13 cellular contexts compared by ENCODE assay signal in genomic region chr11:334264-335033, GRCh38. TPM values are rescaled to one million over a fixed set of nuclear protein-coding genes. Genes with fewer than 3 reads are reported as not detected.
DNase-seq lines count a peak whose midpoint lies in the region; ATAC-seq and TF ChIP-seq lines count a peak whose summit lies in the region.
"Had no signal": no experiment of that assay in that cellular context is flagged by ENCODE, and none has a peak within 500 bp of the region (broad histone marks: within the 10 kb centered on the region; RNA-seq: fewer than 3 reads in every experiment).

No MANE protein-coding gene starts in this region.

- peak; percentile 87 for ATAC-seq in WTC11
- no peak for ATAC-seq in naive thymus-derived CD4-positive, alpha-beta T cell

- peaks cover 49% of the 10 kb centered on the region for H3K4me1 Mint-ChIP-seq in WTC11
- peaks cover 33 to 79% (median 52%) of the 10 kb centered on the region in 7 donors for H3K4me1 Mint-ChIP-seq in naive thymus-derived CD4-positive, alpha-beta T cell

- no peaks in the 10 kb centered on the region for H3K9me2 ChIP-seq in hepatocyte (replicated peaks; ENCODE audit: insufficient read depth)

- intact Hi-C loops in naive thymus-derived CD4-positive, alpha-beta T cell (cut with micrococcal nuclease), result no loop called here

- H3K27me3 ChIP-seq in hepatocyte (no peaks in the 10 kb centered on the region), rectal smooth muscle tissue (ENCODE audit: control insufficient read depth, insufficient read depth, low read length) (no peaks in the 10 kb centered on the region)
- no peaks in the 10 kb centered on the region for H3K27me3 ChIP-seq in naive thymus-derived CD4-positive, alpha-beta T cell (ENCODE audit: control insufficient read depth in 2 of 2, insufficient read depth in 2 of 2, low read length in 2 of 2)

- H3K27ac ChIP-seq in HEK293 (ENCODE audit: extremely low read depth, low read depth, low read length) (no peak overlapping the region), hepatocyte (peak overlapping the region; percentile 93), rectal smooth muscle tissue (ENCODE audit: low read depth, low read length) (peak overlapping the region; percentile 24)
- no peak overlapping the region for H3K27ac ChIP-seq in naive thymus-derived CD4-positive, alpha-beta T cell (ENCODE audit: low read depth, low read length)

- DNase-seq in WTC11 (ENCODE audit: low spot score), result peak; percentile 74
- DNase-seq in hepatocyte (ENCODE audit: low spot score), result peak; percentile 76
- DNase-seq in naive thymus-derived CD4-positive, alpha-beta T cell, result no peak
- no peak for DNase-seq in nucleus accumbens (lab: John Stamatoyannopoulos, UW)
- DNase-seq in hepatic stellate cell (ENCODE audit: low spot score), result no peak
- DNase-seq in NCI-H226, result no peak
- DNase-seq: stimulated activated CD4-positive, alpha-beta T cell treated with anti-CD3 and anti-CD28 coated beads, Interleukin-2, amount 100 ng/mL, for 24 hours; stimulated activated naive CD4-positive, alpha-beta T cell treated with Interleukin-2 at 50 U/mL for 16 hours had no signal

- H3K27ac Mint-ChIP-seq in WTC11, result peak overlapping the region; percentile 100
- peak overlapping the region in 2 of 9 donors; percentile 14 to 17 for H3K27ac Mint-ChIP-seq in naive thymus-derived CD4-positive, alpha-beta T cell
- H3K27ac Mint-ChIP-seq: memory B cell; T-helper 2 cell treated with Interferon-gamma antibody and Interleukin-4, amounts not matched to agents 5 μg/mL and 100 μg/mL, for 36 hours had no signal

- peaks cover 10% of the 10 kb centered on the region for H3K27me3 Mint-ChIP-seq in WTC11 (ENCODE audit: low read depth)
- H3K27me3 Mint-ChIP-seq in naive thymus-derived CD4-positive, alpha-beta T cell, result no peaks in the 10 kb centered on the region
- H3K27me3 Mint-ChIP-seq: memory B cell had no signal

- peak overlapping the region; percentile 59 for H3K4me3 Mint-ChIP-seq in WTC11
- no peak overlapping the region for H3K4me3 Mint-ChIP-seq in naive thymus-derived CD4-positive, alpha-beta T cell
- H3K4me3 Mint-ChIP-seq: memory B cell; T-helper 2 cell treated with Interferon-gamma antibody and Interleukin-4, amounts not matched to agents 5 μg/mL and 100 μg/mL, for 36 hours had no signal

- no peak overlapping the region for H3K4me3 ChIP-seq in HEK293 (ENCODE audit: low read depth, low read length)
- no peak overlapping the region for H3K4me3 ChIP-seq in hepatocyte
- H3K4me3 ChIP-seq in rectal smooth muscle tissue (ENCODE audit: low read length), result no peak overlapping the region
- no peak overlapping the region for H3K4me3 ChIP-seq in naive thymus-derived CD4-positive, alpha-beta T cell (ENCODE audit: low read length)

- H3K9ac ChIP-seq in rectal smooth muscle tissue (ENCODE audit: low read length), result no peak overlapping the region

- POLR2A ChIA-PET in HEK293 (lab: Yijun Ruan, JAX) (no interaction called here), WTC11 (lab: Charles Lee) (interaction anchor here (0.7 to 1.6 kb wide), 4 partner anchors 9 to 21 kb away, joined by 3 to 10 read pairs (median 6); no protein-coding TSS in a partner anchor)
- POLR2A ChIA-PET in naive thymus-derived CD4-positive, alpha-beta T cell (lab: Charles Lee), result interaction anchor here (1.2 to 1.3 kb wide), 2 partner anchors 12 to 18 kb away, joined by 3 read pairs; no protein-coding TSS in a partner anchor

- H3K36me3 ChIP-seq in HEK293 (ENCODE audit: control insufficient read depth in 2 of 2, insufficient read depth in 1 of 2, low read length in 2 of 2), result no peaks in the 10 kb centered on the region
- no peaks in the 10 kb centered on the region for H3K36me3 ChIP-seq in hepatocyte (replicated peaks; ENCODE audit: insufficient read depth, low read depth)
- no peaks in the 10 kb centered on the region for H3K36me3 ChIP-seq in rectal smooth muscle tissue (ENCODE audit: control insufficient read depth, insufficient read depth, low read length)
- H3K36me3 ChIP-seq in naive thymus-derived CD4-positive, alpha-beta T cell (ENCODE audit: control insufficient read depth in 2 of 3, insufficient read depth in 3 of 3, low read length in 3 of 3), result no peaks in the 10 kb centered on the region

- H3K4me1 ChIP-seq in HEK293 (ENCODE audit: control insufficient read depth, insufficient read depth, low read length) (no peaks in the 10 kb centered on the region), hepatocyte (ENCODE audit: insufficient read depth) (peaks cover 37% of the 10 kb centered on the region), rectal smooth muscle tissue (ENCODE audit: control insufficient read depth, insufficient read depth, low read length) (peaks cover 2% of the 10 kb centered on the region)
- H3K4me1 ChIP-seq in naive thymus-derived CD4-positive, alpha-beta T cell (ENCODE audit: control insufficient read depth in 2 of 2, insufficient read depth in 2 of 2, low read length in 2 of 2), result peaks cover 20 to 39% of the 10 kb centered on the region in 2 donors

- peak overlapping the region; percentile 9 for H2AFZ ChIP-seq in hepatocyte

- H4K20me1 ChIP-seq in hepatocyte (ENCODE audit: insufficient read depth, poor library complexity, severe bottlenecking), result no peaks in the 10 kb centered on the region

- H3K79me2 ChIP-seq in hepatocyte, result no peaks in the 10 kb centered on the region

- H3K9me3 ChIP-seq in HEK293 (ENCODE audit: control insufficient read depth, insufficient read depth, low read depth, low read length), result no peaks in the 10 kb centered on the region
- no peaks in the 10 kb centered on the region for H3K9me3 ChIP-seq in hepatocyte (ENCODE audit: low read depth)
- H3K9me3 ChIP-seq in naive thymus-derived CD4-positive, alpha-beta T cell (ENCODE audit: control insufficient read depth in 2 of 3, low read length in 3 of 3), result no peaks in the 10 kb centered on the region

- WGBS in hepatocyte (ENCODE audit: low lambda C conversion rate, missing lambda C conversion rate), result 16% methylated on average over 25 of the region's 25 CpGs

- TF ChIP-seq CTCF in HEK293 (tag by site-specific recombination; IDR thresholded peaks at IDR 0.05) (no peak), WTC11 (IDR thresholded peaks at IDR 0.05) (no peak), hepatocyte (IDR thresholded peaks at IDR 0.05; ENCODE audit: poor library complexity) (no peak)

- CTCF ChIA-PET in HEK293 (lab: Yijun Ruan, JAX), result interaction anchor here (2.5 kb wide), 1 partner anchor 84 kb away, joined by 5 read pairs; no protein-coding TSS in a partner anchor
- CTCF ChIA-PET in WTC11 (lab: Charles Lee), result interaction anchor here (0.9 to 1.9 kb wide), 6 partner anchors 19 to 84 kb away, joined by 3 to 12 read pairs (median 4); partner anchors contain the start of gene IFITM2
- CTCF ChIA-PET in naive thymus-derived CD4-positive, alpha-beta T cell (lab: Charles Lee), result no interaction called here

- H3K9me3 Mint-ChIP-seq in WTC11, result peaks cover 25% of the 10 kb centered on the region
- no peaks in the 10 kb centered on the region for H3K9me3 Mint-ChIP-seq in naive thymus-derived CD4-positive, alpha-beta T cell
- H3K9me3 Mint-ChIP-seq: memory B cell; T-helper 2 cell treated with Interferon-gamma antibody and Interleukin-4, amounts not matched to agents 5 μg/mL and 100 μg/mL, for 36 hours had no signal

- H3K36me3 Mint-ChIP-seq in WTC11, result peaks cover 30% of the 10 kb centered on the region
- peaks cover 0 to 5% (median 0%) of the 10 kb centered on the region in 5 donors for H3K36me3 Mint-ChIP-seq in naive thymus-derived CD4-positive, alpha-beta T cell
- H3K36me3 Mint-ChIP-seq: memory B cell had no signal

- H3K4me2 ChIP-seq in hepatocyte, result peak overlapping the region; percentile 68

TF ChIP-seq in HEK293, 187 proteins besides CTCF, POLR2A, EP300 and RAD21 (continues in another document):
- 0 out of 2 replicates have a peak, but pooled peaks have one; percentile 16 for TF ChIP-seq ZNF10 (tag by site-specific recombination; IDR thresholded peaks at IDR 0.05)

TF ChIP-seq in WTC11, 78 proteins besides CTCF, POLR2A, EP300 and RAD21 (continues in another document):
- TF ChIP-seq CBFB (CRISPR knock-in tag; IDR thresholded peaks at IDR 0.05; ENCODE audit: low read depth) (0 out of 2 replicates have a peak, but pooled peaks have one; percentile 26), FOXK1 (CRISPR knock-in tag; IDR thresholded peaks at IDR 0.05) (no peak)
- TF ChIP-seq, protein P1, sequence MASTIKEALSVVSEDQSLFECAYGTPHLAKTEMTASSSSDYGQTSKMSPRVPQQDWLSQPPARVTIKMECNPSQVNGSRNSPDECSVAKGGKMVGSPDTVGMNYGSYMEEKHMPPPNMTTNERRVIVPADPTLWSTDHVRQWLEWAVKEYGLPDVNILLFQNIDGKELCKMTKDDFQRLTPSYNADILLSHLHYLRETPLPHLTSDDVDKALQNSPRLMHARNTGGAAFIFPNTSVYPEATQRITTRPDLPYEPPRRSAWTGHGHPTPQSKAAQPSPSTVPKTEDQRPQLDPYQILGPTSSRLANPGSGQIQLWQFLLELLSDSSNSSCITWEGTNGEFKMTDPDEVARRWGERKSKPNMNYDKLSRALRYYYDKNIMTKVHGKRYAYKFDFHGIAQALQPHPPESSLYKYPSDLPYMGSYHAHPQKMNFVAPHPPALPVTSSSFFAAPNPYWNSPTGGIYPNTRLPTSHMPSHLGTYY (CRISPR knock-in tag; IDR thresholded peaks at IDR 0.05), result no peak

RNA-seq across cellular contexts. Expression of gene IFITM3, which starts 13.8 kb away (rescaled TPM):
- total RNA-seq in WTC11 (2021), result 381 to 503 TPM (median 481 TPM) in 3 replicates
- total RNA-seq in hepatocyte, result 166 and 182 TPM in 2 replicates
- polyA plus RNA-seq in hepatocyte, result 2,035 and 2,121 TPM in 2 replicates
- total RNA-seq in naive thymus-derived CD4-positive, alpha-beta T cell, result 10 to 100 TPM in 3 of 5 experiments, 1 to 10 TPM in 2; 6.7 to 43.1 (median 13.2) TPM
- polyA plus RNA-seq in naive thymus-derived CD4-positive, alpha-beta T cell, result 100 to 1,000 TPM in 1 of 2 donors, 1 to 10 TPM in 1; 5.1 to 194 TPM

RNA-seq across cellular contexts. Expression of gene IFITM1, which starts 20.6 kb away (rescaled TPM):
- total RNA-seq in WTC11 (2021) (544 to 679 TPM (median 640 TPM) in 3 replicates), hepatocyte (98.0 and 98.9 TPM in 2 replicates)
- 159 and 201 TPM in 2 replicates for polyA plus RNA-seq in hepatocyte
- total RNA-seq in naive thymus-derived CD4-positive, alpha-beta T cell, result 100 to 1,000 TPM in 4 of 5 experiments, 10 to 100 TPM in 1; 97.4 to 985 (median 241) TPM
- polyA plus RNA-seq in naive thymus-derived CD4-positive, alpha-beta T cell, result 1,000 to 10,000 TPM; 1,878 to 2,355 TPM

RNA-seq across cellular contexts. Expression of gene IFITM2, which starts 26.8 kb away (rescaled TPM):
- total RNA-seq in WTC11 (2021), result 436 to 616 TPM (median 577 TPM) in 3 replicates
- 59.2 and 74.6 TPM in 2 replicates for total RNA-seq in hepatocyte
- 504 and 535 TPM in 2 replicates for polyA plus RNA-seq in hepatocyte
- total RNA-seq in naive thymus-derived CD4-positive, alpha-beta T cell, result 1,000 to 10,000 TPM in 1 of 5 experiments, 100 to 1,000 TPM in 4; 143 to 1,924 (median 528) TPM
- 1,000 to 10,000 TPM; 2,860 to 3,315 TPM for polyA plus RNA-seq in naive thymus-derived CD4-positive, alpha-beta T cell

RNA-seq across cellular contexts. Expression of gene B4GALNT4, which starts 34.9 kb away (rescaled TPM):
- total RNA-seq in WTC11 (2021) (88.0 to 113 TPM (median 97.8 TPM) in 3 replicates), hepatocyte (27.8 and 38.8 TPM in 2 replicates)
- 30.0 and 44.6 TPM in 2 replicates for polyA plus RNA-seq in hepatocyte
- 10 to 100 TPM in 2 of 5 experiments, 1 to 10 TPM in 3; 1.2 to 11.8 (median 3.5) TPM for total RNA-seq in naive thymus-derived CD4-positive, alpha-beta T cell
- polyA plus RNA-seq in naive thymus-derived CD4-positive, alpha-beta T cell, result under 1 TPM in 1 of 2 donors, not detected in 1; 0.14 TPM
- polyA plus RNA-seq: CD14-positive monocyte had no signal

RNA-seq across cellular contexts. Expression of gene IFITM5, which starts 35.1 kb away (rescaled TPM):
- total RNA-seq in WTC11 (2021), result not detected in 3 replicates
- total RNA-seq in hepatocyte, result not detected in 2 replicates
- 0.36 TPM in 1 of 2 replicates, not detected in the other for polyA plus RNA-seq in hepatocyte
- not detected for total RNA-seq in naive thymus-derived CD4-positive, alpha-beta T cell
- not detected for polyA plus RNA-seq in naive thymus-derived CD4-positive, alpha-beta T cell
- polyA plus RNA-seq: CD14-positive monocyte had no signal

Comparison
In these comparisons a context has a peak if more than half of its experiments do, and no peak if none do; other contexts are left out.
1. H3K27ac ChIP-seq: peak in hepatocyte (single experiment) and rectal smooth muscle tissue (single experiment); none in HEK293 (single experiment) and naive thymus-derived CD4-positive, alpha-beta T cell (single experiment).
2. DNase-seq: peak in WTC11 (single experiment) and hepatocyte (single experiment); none in naive thymus-derived CD4-positive, alpha-beta T cell (0 of 9), nucleus accumbens (0 of 56), hepatic stellate cell (single experiment) and NCI-H226 (single experiment).
3. Of the 8 proteins assayed by ChIP-seq in both HEK293 and WTC11: peak only in HEK293: none; only in WTC11: ZNF423; in both: none; in neither: 7.